22 cellular contexts compared by ENCODE assay signal in genomic region chr2:99672766-99673375, GRCh38.
"Had no signal": no experiment of that assay in that cellular context is flagged by ENCODE, and none has a peak within 500 bp of the region (broad histone marks: within the 10 kb centered on the region; RNA-seq: fewer than 3 reads in every experiment).

No MANE protein-coding gene starts in this region.

- ATAC-seq: activated T-cell treated with anti-CD3 and anti-CD28 coated beads, Interleukin-2, amount 50 U/mL, for 72 hours; left colon; psoas muscle had no signal

- H3K27me3 ChIP-seq: esophagus muscularis mucosa, right lobe of liver, stomach, upper lobe of left lung had no signal

- H3K4me1 ChIP-seq: right lobe of liver had no signal

- H3K27ac ChIP-seq: esophagus muscularis mucosa, psoas muscle, right lobe of liver, stomach, upper lobe of left lung had no signal

- H3K9me3 Mint-ChIP-seq: activated T-cell treated with anti-CD3 and anti-CD28 coated beads, Interleukin-2, amount 50 U/mL, for 72 hours; neural crest cell; T-helper 1 cell treated with Interleukin-12 subunit alpha and Interleukin-12 subunit beta and Interleukin-4 antibody, amounts not matched to agents 30 μg/mL and 1 μg/mL, for 36 hours had no signal

- H3K4me3 Mint-ChIP-seq: activated T-cell treated with anti-CD3 and anti-CD28 coated beads, Interleukin-2, amount 50 U/mL, for 72 hours; neural crest cell; T-helper 1 cell treated with Interleukin-12 subunit alpha and Interleukin-12 subunit beta and Interleukin-4 antibody, amounts not matched to agents 30 μg/mL and 1 μg/mL, for 36 hours had no signal

- H3K36me3 ChIP-seq: esophagus muscularis mucosa, right lobe of liver, upper lobe of left lung had no signal

- DNase-seq: activated CD4-positive, alpha-beta T cell treated with anti-CD3 and anti-CD28 coated beads, Interleukin-2, amount 50 U/mL, for 1 hour; activated CD4-positive, CD25-positive, alpha-beta regulatory T cell treated with anti-CD3 and anti-CD28 coated beads, Interleukin-2, amount 50 U/mL, for 72 hours; activated effector memory CD4-positive, alpha-beta T cell treated with anti-CD3 and anti-CD28 coated beads, Interleukin-2, amount 50 U/mL, for 16 hours; activated naive CD4-positive, alpha-beta T cell treated with anti-CD3 and anti-CD28 coated beads, Interleukin-2, amount 50 U/mL, for 16 hours; activated T-cell treated with anti-CD3 and anti-CD28 coated beads, Interleukin-2, amount 50 U/mL, for 72 hours; aorta; effector CD8-positive, alpha-beta T cell; hippocampal formation; left colon; midbrain; psoas muscle; right lobe of liver; small intestine; stimulated activated CD4-positive, alpha-beta T cell treated with anti-CD3 and anti-CD28 coated beads, Interleukin-15, amount 100 ng/mL, for 24 hours; stimulated activated CD4-positive, alpha-beta T cell treated with anti-CD3 and anti-CD28 coated beads, Interleukin-2, amount 100 ng/mL, for 48 hours; stomach; upper lobe of left lung had no signal

- H3K9me3 ChIP-seq: esophagus muscularis mucosa, psoas muscle, right lobe of liver, upper lobe of left lung had no signal

- H3K27ac Mint-ChIP-seq: activated T-cell treated with anti-CD3 and anti-CD28 coated beads, Interleukin-2, amount 50 U/mL, for 72 hours; T-helper 1 cell treated with Interleukin-12 subunit alpha and Interleukin-12 subunit beta and Interleukin-4 antibody, amounts not matched to agents 30 μg/mL and 1 μg/mL, for 36 hours had no signal

- FAIRE-seq: endothelial cell of umbilical vein, small intestine had no signal

- H3K4me3 ChIP-seq: esophagus muscularis mucosa, lung, psoas muscle, right lobe of liver, stomach, upper lobe of left lung had no signal
